In the genomic region with DNA sequence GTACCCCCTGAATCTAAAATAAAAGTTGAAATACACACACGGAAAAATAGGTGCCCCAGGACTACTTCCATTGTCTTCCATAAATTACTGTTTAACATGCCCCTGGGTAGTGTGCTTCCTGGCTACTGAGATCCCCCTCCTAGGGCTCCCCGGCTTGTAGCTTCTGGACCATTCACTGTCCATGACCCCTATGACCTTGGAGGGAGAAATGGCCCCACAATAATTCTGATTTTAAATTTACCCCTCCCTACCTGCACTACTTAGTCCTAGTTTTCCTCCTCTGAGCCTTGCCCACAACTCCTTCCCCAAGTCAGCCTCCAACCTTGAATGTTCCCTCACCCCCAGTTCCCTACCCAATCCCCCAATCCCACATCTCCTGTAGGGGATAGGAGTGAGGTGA, we compare ENCODE assay signal across 8 cellular contexts. TPM values are rescaled to one million over a fixed set of nuclear protein-coding genes. Genes with fewer than 3 reads are reported as not detected.
DNase-seq lines count a peak whose midpoint lies in the region; ATAC-seq, FAIRE-seq and TF ChIP-seq lines count a peak whose summit lies in the region.

No MANE protein-coding gene starts in this region.

- no peaks in the 10 kb centered on the region for H4K20me1 ChIP-seq in astrocyte (ENCODE audit: insufficient read depth, low read length)

- no peaks in the 10 kb centered on the region for H3K36me3 Mint-ChIP-seq in activated CD4-positive, alpha-beta T cell treated with anti-CD3 and anti-CD28 coated beads, Interleukin-2, amount 10 ng/mL, durations not matched to agents 24 days and 14 days (ENCODE audit: low read depth)
- H3K36me3 Mint-ChIP-seq in astrocyte (ENCODE audit: low read depth, unreplicated experiment), result no peaks in the 10 kb centered on the region

- no peaks in the 10 kb centered on the region for H3K9me3 Mint-ChIP-seq in activated CD4-positive, alpha-beta T cell treated with anti-CD3 and anti-CD28 coated beads, Interleukin-2, amount 10 ng/mL, durations not matched to agents 24 days and 14 days
- H3K9me3 Mint-ChIP-seq in astrocyte (ENCODE audit: unreplicated experiment), result no peaks in the 10 kb centered on the region

- no peak for ATAC-seq in GM21526 (IDR thresholded peaks at IDR 0.05; ENCODE audit: low FRiP score, unreplicated experiment)

- no peak overlapping the region for H3K23ac ChIP-seq in mesendoderm (ENCODE audit: low read length)

- H3K56ac ChIP-seq in mesendoderm (ENCODE audit: low read length), result peak overlapping the region; percentile 10

- no peaks in the 10 kb centered on the region for H3K9me3 ChIP-seq in astrocyte (ENCODE audit: insufficient read depth, low read depth, low read length)
- H3K9me3 ChIP-seq in testis, result no peaks in the 10 kb centered on the region

- H3K36me3 ChIP-seq in astrocyte (ENCODE audit: insufficient read depth, low read length) (no peaks in the 10 kb centered on the region), mesendoderm (ENCODE audit: control insufficient read depth, insufficient read depth, low read length) (no peaks in the 10 kb centered on the region), testis (ENCODE audit: low read depth, missing control alignments) (no peaks in the 10 kb centered on the region)

- H4K8ac ChIP-seq in mesendoderm (ENCODE audit: low read depth, low read length), result no peak overlapping the region

- H3K27ac Mint-ChIP-seq in activated CD4-positive, alpha-beta T cell treated with anti-CD3 and anti-CD28 coated beads, Interleukin-2, amount 10 ng/mL, durations not matched to agents 24 days and 14 days, result peak overlapping the region; percentile 81
- peak overlapping the region; percentile 72 for H3K27ac Mint-ChIP-seq in astrocyte (ENCODE audit: unreplicated experiment)

- no peak overlapping the region for H2AFZ ChIP-seq in astrocyte (ENCODE audit: low read depth, low read length)

- H3K4me1 Mint-ChIP-seq in activated CD4-positive, alpha-beta T cell treated with anti-CD3 and anti-CD28 coated beads, Interleukin-2, amount 10 ng/mL, durations not matched to agents 24 days and 14 days, result peaks cover 56% of the 10 kb centered on the region
- peaks cover 61% of the 10 kb centered on the region for H3K4me1 Mint-ChIP-seq in astrocyte (ENCODE audit: low read depth, unreplicated experiment)

- H3K9ac ChIP-seq in astrocyte (ENCODE audit: low read length) (peak overlapping the region; percentile 41), mesendoderm (ENCODE audit: low read length) (peak overlapping the region; percentile 18)

- no peak for DNase-seq in activated CD4-positive, alpha-beta T cell treated with anti-CD3 and anti-CD28 coated beads, Interleukin-2, amount 10 ng/mL, durations not matched to agents 24 days and 14 days
- no peak for DNase-seq in activated CD4-positive, alpha-beta T cell treated with anti-CD3 and anti-CD28 coated beads for 48 hours
- DNase-seq in astrocyte (ENCODE audit: low read depth), result no peak
- DNase-seq in mesendoderm, result no peak
- DNase-seq in testis, result no peak
- no peak for DNase-seq in Ammon's horn (ENCODE audit: low spot score)
- no peak for DNase-seq in activated gamma-delta T cell treated with Interleukin-2 at 50 U/mL for 16 hours

- H3K27ac ChIP-seq in astrocyte (ENCODE audit: low read depth, low read length) (no peak overlapping the region), mesendoderm (ENCODE audit: low read depth, low read length) (no peak overlapping the region), testis (peak overlapping the region; percentile 93 to 99)

- H2BK120ac ChIP-seq in mesendoderm (ENCODE audit: low read depth, low read length), result no peak overlapping the region

- WGBS in mesendoderm (ENCODE audit: extremely low coverage, insufficient coverage, low lambda C conversion rate), result no CpG with 5 or more reads among the region's 2 CpGs
- 20 to 46% methylated on average over 2 of the region's 2 CpGs for WGBS in testis, 2 donors

- H4K5ac ChIP-seq in mesendoderm (ENCODE audit: low read length), result no peak overlapping the region

- H3K4ac ChIP-seq in mesendoderm (ENCODE audit: low read depth, low read length), result no peak overlapping the region

- intact Hi-C loops in activated CD4-positive, alpha-beta T cell treated with anti-CD3 and anti-CD28 coated beads, Interleukin-2, amount 10 ng/mL, durations not matched to agents 24 days and 14 days (cut with micrococcal nuclease), result loop anchor here (2.0 to 5.0 kb wide), 7 partner anchors 15 to 210 kb away; a partner anchor contains a TSS
- intact Hi-C loops in testis (cut with DNase I; ENCODE audit: low total_unique reads), result no loop called here

- H3K79me2 ChIP-seq in astrocyte (ENCODE audit: insufficient read depth, low read length), result no peaks in the 10 kb centered on the region
- no peaks in the 10 kb centered on the region for H3K79me2 ChIP-seq in mesendoderm (ENCODE audit: control insufficient read depth, insufficient read depth, low read length)

- H3K27me3 Mint-ChIP-seq in activated CD4-positive, alpha-beta T cell treated with anti-CD3 and anti-CD28 coated beads, Interleukin-2, amount 10 ng/mL, durations not matched to agents 24 days and 14 days, result no peaks in the 10 kb centered on the region
- no peaks in the 10 kb centered on the region for H3K27me3 Mint-ChIP-seq in astrocyte (ENCODE audit: low read depth, unreplicated experiment)

- no peak overlapping the region for H2BK15ac ChIP-seq in mesendoderm (replicated peaks; ENCODE audit: low read depth)

- H3K4me3 ChIP-seq in astrocyte (ENCODE audit: insufficient read depth, low read depth, low read length), result no peak overlapping the region
- no peak overlapping the region for H3K4me3 ChIP-seq in mesendoderm (ENCODE audit: low read length)
- H3K4me3 ChIP-seq in testis, result no peak overlapping the region

- no peak for FAIRE-seq in astrocyte (lab: Jason Lieb, UNC)

- H2AK5ac ChIP-seq in mesendoderm (ENCODE audit: low read length), result no peak overlapping the region

- no peak overlapping the region for H2BK5ac ChIP-seq in mesendoderm (ENCODE audit: low read length)

- TF ChIP-seq CTCF in astrocyte (IDR thresholded peaks at IDR 0.05; ENCODE audit: insufficient read depth, low read depth, low read length) (no peak), testis (IDR thresholded peaks at IDR 0.05) (no peak)

- no peak for TF ChIP-seq POLR2A in testis (IDR thresholded peaks at IDR 0.05)

- H3K27me3 ChIP-seq in astrocyte (ENCODE audit: insufficient read depth, low read length) (no peaks in the 10 kb centered on the region), mesendoderm (ENCODE audit: insufficient read depth, low read length, poor library complexity) (no peaks in the 10 kb centered on the region), testis (no peaks in the 10 kb centered on the region)

- H3K4me3 Mint-ChIP-seq in activated CD4-positive, alpha-beta T cell treated with anti-CD3 and anti-CD28 coated beads, Interleukin-2, amount 10 ng/mL, durations not matched to agents 24 days and 14 days, result peak overlapping the region; percentile 65
- no peak overlapping the region for H3K4me3 Mint-ChIP-seq in astrocyte (ENCODE audit: unreplicated experiment)

- peak overlapping the region; percentile 83 for H3K4me2 ChIP-seq in astrocyte (ENCODE audit: low read length)
- no peak overlapping the region for H3K4me2 ChIP-seq in mesendoderm (ENCODE audit: low read length)

- no peaks in the 10 kb centered on the region for H3K79me1 ChIP-seq in mesendoderm (ENCODE audit: low read length)

- H3K18ac ChIP-seq in mesendoderm (ENCODE audit: low read length), result no peak overlapping the region

- peaks cover 73% of the 10 kb centered on the region for H3K4me1 ChIP-seq in astrocyte (ENCODE audit: insufficient read depth, low read length)
- H3K4me1 ChIP-seq in mesendoderm (ENCODE audit: control insufficient read depth, low read depth, low read length), result peaks cover 14% of the 10 kb centered on the region
- H3K4me1 ChIP-seq in testis, result peaks cover 70% of the 10 kb centered on the region

RNA-seq across cellular contexts. Expression of a gene that starts 9.6 kb away (rescaled TPM):
- total RNA-seq in activated CD4-positive, alpha-beta T cell treated with anti-CD3 and anti-CD28 coated beads, Interleukin-2, amount 10 ng/mL, durations not matched to agents 24 days and 14 days, result 92.7 and 98.5 TPM in 2 replicates
- total RNA-seq in astrocyte, result 81.9 and 83.3 TPM in 2 replicates
- 40.3 TPM for polyA plus RNA-seq in mesendoderm (2013, experiment 1 of 2)
- polyA plus RNA-seq in mesendoderm (2013, experiment 2 of 2), result 40.9 TPM
- total RNA-seq in testis, result 100 to 1,000 TPM; 129 to 161 TPM
- polyA plus RNA-seq in testis (ENCODE audit: insufficient read depth, low read depth, low replicate concordance), result 157 TPM

RNA-seq across cellular contexts. Expression of a gene that starts 11.8 kb away (rescaled TPM):
- total RNA-seq in activated CD4-positive, alpha-beta T cell treated with anti-CD3 and anti-CD28 coated beads, Interleukin-2, amount 10 ng/mL, durations not matched to agents 24 days and 14 days, result 7.9 and 8.2 TPM in 2 replicates
- total RNA-seq in astrocyte (8.7 and 10.1 TPM in 2 replicates), testis (10 to 100 TPM; 14.4 to 23.6 TPM)
- 2.3 TPM for polyA plus RNA-seq in mesendoderm (2013, experiment 1 of 2)
- 2.5 TPM for polyA plus RNA-seq in mesendoderm (2013, experiment 2 of 2)
- 9.8 TPM for polyA plus RNA-seq in testis (ENCODE audit: insufficient read depth, low read depth, low replicate concordance)

RNA-seq across cellular contexts. Expression of a gene that starts 28.1 kb away (rescaled TPM):
- total RNA-seq in activated CD4-positive, alpha-beta T cell treated with anti-CD3 and anti-CD28 coated beads, Interleukin-2, amount 10 ng/mL, durations not matched to agents 24 days and 14 days, result 108 and 109 TPM in 2 replicates
- total RNA-seq in astrocyte, result 55.0 and 56.1 TPM in 2 replicates
- 77.1 TPM for polyA plus RNA-seq in mesendoderm (2013, experiment 1 of 2)
- 77.4 TPM for polyA plus RNA-seq in mesendoderm (2013, experiment 2 of 2)
- 100 to 1,000 TPM; 123 to 132 TPM for total RNA-seq in testis
- polyA plus RNA-seq in testis (ENCODE audit: insufficient read depth, low read depth, low replicate concordance), result 143 TPM

RNA-seq across cellular contexts. Expression of a gene that starts 49.4 kb away (rescaled TPM):
- total RNA-seq in activated CD4-positive, alpha-beta T cell treated with anti-CD3 and anti-CD28 coated beads, Interleukin-2, amount 10 ng/mL, durations not matched to agents 24 days and 14 days, result 4.5 and 5.1 TPM in 2 replicates
- 16.7 and 20.4 TPM in 2 replicates for total RNA-seq in astrocyte
- 2.5 TPM for polyA plus RNA-seq in mesendoderm (2013, experiment 1 of 2)
- 2.9 TPM for polyA plus RNA-seq in mesendoderm (2013, experiment 2 of 2)
- 10 to 100 TPM; 44.9 to 51.7 TPM for total RNA-seq in testis
- 41.2 TPM for polyA plus RNA-seq in testis (ENCODE audit: insufficient read depth, low read depth, low replicate concordance)

RNA-seq across cellular contexts. Expression of a gene that starts 58.0 kb away (rescaled TPM):
- total RNA-seq in activated CD4-positive, alpha-beta T cell treated with anti-CD3 and anti-CD28 coated beads, Interleukin-2, amount 10 ng/mL, durations not matched to agents 24 days and 14 days, result 118 and 122 TPM in 2 replicates
- 49.2 and 56.4 TPM in 2 replicates for total RNA-seq in astrocyte
- 54.7 TPM for polyA plus RNA-seq in mesendoderm (2013, experiment 1 of 2)
- polyA plus RNA-seq in mesendoderm (2013, experiment 2 of 2), result 54.0 TPM
- 100 to 1,000 TPM; 151 to 172 TPM for total RNA-seq in testis
- polyA plus RNA-seq in testis (ENCODE audit: insufficient read depth, low read depth, low replicate concordance), result 127 TPM

Comparison
In these comparisons a context has a peak if more than half of its experiments do, and no peak if none do; other contexts are left out.
1. H3K27ac ChIP-seq: peak in testis (2 of 2); none in astrocyte (single experiment) and mesendoderm (single experiment).